9 cellular contexts compared by ENCODE assay signal in the genomic region with DNA sequence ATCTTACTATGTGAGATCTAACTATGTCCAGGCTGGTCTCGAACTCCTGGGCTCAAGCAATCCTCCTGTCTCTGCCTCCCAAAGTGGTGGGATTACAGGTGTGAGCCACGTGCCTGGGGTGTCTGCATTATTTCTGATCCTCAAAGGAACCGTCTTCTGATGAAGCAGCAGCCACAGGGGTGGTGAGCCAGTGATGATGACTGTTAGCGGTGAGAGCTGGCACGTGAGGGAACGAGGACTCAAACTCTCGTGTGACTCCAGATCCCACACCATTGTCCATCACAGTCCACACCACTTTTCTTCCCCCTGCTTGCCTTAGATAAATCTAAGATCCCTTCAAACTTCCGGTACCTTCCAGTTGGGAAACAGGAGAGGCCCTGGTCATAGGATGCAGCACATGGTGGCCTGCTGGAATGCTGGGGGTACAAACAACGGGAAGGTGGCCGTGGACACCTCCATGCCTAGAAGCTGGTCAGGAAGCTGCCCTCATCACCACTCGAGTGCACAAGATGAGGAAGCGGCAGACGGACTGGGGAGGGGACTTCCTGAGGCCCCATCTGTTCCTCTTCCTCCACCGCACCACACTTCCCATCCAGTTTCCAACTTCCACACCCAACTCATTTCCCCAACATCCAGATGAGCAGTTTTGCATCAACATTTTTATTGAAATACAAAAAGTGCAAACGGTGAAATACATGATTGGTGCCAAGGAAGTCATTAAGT. TPM values are rescaled to one million over a fixed set of nuclear protein-coding genes. Genes with fewer than 3 reads are reported as not detected.
DNase-seq lines count a peak whose midpoint lies in the region; ATAC-seq and TF ChIP-seq lines count a peak whose summit lies in the region.
"Had no signal": no experiment of that assay in that cellular context is flagged by ENCODE, and none has a peak within 500 bp of the region (broad histone marks: within the 10 kb centered on the region; RNA-seq: fewer than 3 reads in every experiment).

No MANE protein-coding gene starts in this region.

- no peak for ATAC-seq in CD4-positive, CD25-positive, alpha-beta regulatory T cell (ENCODE audit: low read depth in 2 of 2)
- no peak for ATAC-seq in natural killer cell treated with Interleukin-12 subunit alpha and Interleukin-12 subunit beta and Interleukin-15 and Interleukin-18, amount 100 ng/mL, for 72 hours
- no peak for ATAC-seq in HG02970 (IDR thresholded peaks at IDR 0.05; ENCODE audit: low FRiP score, unreplicated experiment)

- H3K4me2 ChIP-seq in SK-N-SH, result no peak overlapping the region

- no peaks in the 10 kb centered on the region for H3K9me2 ChIP-seq in SK-N-SH

- 93% methylated on average over 15 of the region's 15 CpGs for WGBS in SK-N-SH (ENCODE audit: low lambda C conversion rate)

- POLR2A ChIA-PET in SK-N-SH (lab: Yijun Ruan, JAX), result no interaction called here

- peaks cover 4% of the 10 kb centered on the region for H3F3A ChIP-seq in SK-N-SH (replicated peaks; ENCODE audit: insufficient read depth)

- H2AFZ ChIP-seq in SK-N-SH (ENCODE audit: low read depth), result no peak overlapping the region

- H3K4me3 ChIP-seq in CD4-positive, CD25-positive, alpha-beta regulatory T cell (ENCODE audit: low read depth, low read length), result no peak overlapping the region
- no peak overlapping the region for H3K4me3 ChIP-seq in SK-N-SH (ENCODE audit: low read depth in 2 of 2, low read length in 1 of 2)

- no peaks in the 10 kb centered on the region for H3K27me3 ChIP-seq in CD4-positive, CD25-positive, alpha-beta regulatory T cell (ENCODE audit: control insufficient read depth, insufficient read depth, low read length)
- no peaks in the 10 kb centered on the region for H3K27me3 ChIP-seq in SK-N-SH (ENCODE audit: insufficient read depth)

- no peak for TF ChIP-seq EP300 in SK-N-SH (IDR thresholded peaks at IDR 0.05; ENCODE audit: borderline replicate concordance in 1 of 2, low read depth in 1 of 2, low read length in 1 of 2)

- CTCF ChIA-PET in SK-N-SH (lab: Yijun Ruan, JAX), result no interaction called here

- no peak for DNase-seq in CD4-positive, CD25-positive, alpha-beta regulatory T cell
- DNase-seq in NOMO-1 (lab: John Stamatoyannopoulos, UW; ENCODE audit: unreplicated experiment in 2 of 2) (peak; percentile 55 to 57), SK-N-SH (no peak), SHP77 treated with DMSO at 0.1 percent for 48 hours (lab: John Stamatoyannopoulos, UW) (no peak), NCI-H2081 treated with DMSO at 0.1 percent for 48 hours (lab: John Stamatoyannopoulos, UW) (no peak)
- no peak for DNase-seq in natural killer cell treated with Interleukin-12 subunit alpha and Interleukin-12 subunit beta and Interleukin-15 and Interleukin-18, amount 100 ng/mL, for 72 hours (ENCODE audit: low spot score)
- DNase-seq: NCI-H1436 treated with DMSO at 0.1 percent for 48 hours had no signal

- H3K36me3 ChIP-seq in CD4-positive, CD25-positive, alpha-beta regulatory T cell (ENCODE audit: control insufficient read depth, insufficient read depth, low read length), result peaks cover 71% of the 10 kb centered on the region
- peaks cover 19 to 64% of the 10 kb centered on the region in 2 experiments for H3K36me3 ChIP-seq in SK-N-SH (replicated peaks in 1 of 2; ENCODE audit: control insufficient read depth in 1 of 2, insufficient read depth in 2 of 2, low read length in 1 of 2)

- H3K27ac Mint-ChIP-seq in CD4-positive, CD25-positive, alpha-beta regulatory T cell, result peak overlapping the region; percentile 14 to 84 (median 82)
- H3K27ac Mint-ChIP-seq in dendritic cell treated with granulocyte-macrophage colony-stimulating factor and Interleukin-4, amounts not matched to agents 40 ng/mL and 50 ng/mL, for 4 days, result peak overlapping the region; percentile 47
- peak overlapping the region; percentile 35 to 61 for H3K27ac Mint-ChIP-seq in natural killer cell treated with Interleukin-12 subunit alpha and Interleukin-12 subunit beta and Interleukin-15 and Interleukin-18, amount 100 ng/mL, for 72 hours

- peaks cover 11 to 46% (median 23%) of the 10 kb centered on the region in 4 donors for H3K4me1 Mint-ChIP-seq in CD4-positive, CD25-positive, alpha-beta regulatory T cell
- peaks cover 61% of the 10 kb centered on the region for H3K4me1 Mint-ChIP-seq in dendritic cell treated with granulocyte-macrophage colony-stimulating factor and Interleukin-4, amounts not matched to agents 40 ng/mL and 50 ng/mL, for 4 days (ENCODE audit: low read depth)
- peaks cover 25 to 39% of the 10 kb centered on the region in 2 donors for H3K4me1 Mint-ChIP-seq in natural killer cell treated with Interleukin-12 subunit alpha and Interleukin-12 subunit beta and Interleukin-15 and Interleukin-18, amount 100 ng/mL, for 72 hours (ENCODE audit: low read depth in 2 of 2)

- H4K20me1 ChIP-seq in SK-N-SH (ENCODE audit: insufficient read depth), result no peaks in the 10 kb centered on the region

- H3K4me1 ChIP-seq in CD4-positive, CD25-positive, alpha-beta regulatory T cell (ENCODE audit: control insufficient read depth, insufficient read depth, low read length, poor library complexity, severe bottlenecking), result peaks cover 38% of the 10 kb centered on the region
- peaks cover 0 to 15% of the 10 kb centered on the region in 2 experiments; a peak in 1 of 4 replicates for H3K4me1 ChIP-seq in SK-N-SH (ENCODE audit: control insufficient read depth in 1 of 2, insufficient read depth in 2 of 2, low read depth in 1 of 2, low read length in 1 of 2)

- no peaks in the 10 kb centered on the region for H3K79me2 ChIP-seq in SK-N-SH (ENCODE audit: insufficient read depth)

- no peak for TF ChIP-seq RAD21 in SK-N-SH (IDR thresholded peaks at IDR 0.05; ENCODE audit: low read length)

- no peak overlapping the region for H3K9ac ChIP-seq in SK-N-SH

- no peaks in the 10 kb centered on the region for H3K9me3 ChIP-seq in CD4-positive, CD25-positive, alpha-beta regulatory T cell (ENCODE audit: control insufficient read depth in 2 of 2, low read length in 2 of 2)
- no peaks in the 10 kb centered on the region for H3K9me3 ChIP-seq in SK-N-SH

- H3K4me3 Mint-ChIP-seq in CD4-positive, CD25-positive, alpha-beta regulatory T cell, result peak overlapping the region in 1 of 4 donors; percentile 31
- H3K4me3 Mint-ChIP-seq in dendritic cell treated with granulocyte-macrophage colony-stimulating factor and Interleukin-4, amounts not matched to agents 40 ng/mL and 50 ng/mL, for 4 days, result no peak overlapping the region
- H3K4me3 Mint-ChIP-seq in natural killer cell treated with Interleukin-12 subunit alpha and Interleukin-12 subunit beta and Interleukin-15 and Interleukin-18, amount 100 ng/mL, for 72 hours, result no peak overlapping the region

- H3K27ac ChIP-seq in CD4-positive, CD25-positive, alpha-beta regulatory T cell (ENCODE audit: insufficient read depth, low read length, poor library complexity, severe bottlenecking), result no peak overlapping the region
- no peak overlapping the region for H3K27ac ChIP-seq in SK-N-SH (ENCODE audit: low read depth in 2 of 2, low read length in 1 of 2)

- peaks cover 0 to 2% (median 0%) of the 10 kb centered on the region in 7 donors for H3K9me3 Mint-ChIP-seq in CD4-positive, CD25-positive, alpha-beta regulatory T cell
- H3K9me3 Mint-ChIP-seq in dendritic cell treated with granulocyte-macrophage colony-stimulating factor and Interleukin-4, amounts not matched to agents 40 ng/mL and 50 ng/mL, for 4 days, result peaks cover 8% of the 10 kb centered on the region
- H3K9me3 Mint-ChIP-seq in natural killer cell treated with Interleukin-12 subunit alpha and Interleukin-12 subunit beta and Interleukin-15 and Interleukin-18, amount 100 ng/mL, for 72 hours, result no peaks in the 10 kb centered on the region

- H3K36me3 Mint-ChIP-seq in CD4-positive, CD25-positive, alpha-beta regulatory T cell, result peaks cover 33% of the 10 kb centered on the region
- H3K36me3 Mint-ChIP-seq in dendritic cell treated with granulocyte-macrophage colony-stimulating factor and Interleukin-4, amounts not matched to agents 40 ng/mL and 50 ng/mL, for 4 days (ENCODE audit: low read depth), result peaks cover 83% of the 10 kb centered on the region
- peaks cover 4% of the 10 kb centered on the region for H3K36me3 Mint-ChIP-seq in natural killer cell treated with Interleukin-12 subunit alpha and Interleukin-12 subunit beta and Interleukin-15 and Interleukin-18, amount 100 ng/mL, for 72 hours

- H3K27me3 Mint-ChIP-seq in CD4-positive, CD25-positive, alpha-beta regulatory T cell, result no peaks in the 10 kb centered on the region
- no peaks in the 10 kb centered on the region for H3K27me3 Mint-ChIP-seq in dendritic cell treated with granulocyte-macrophage colony-stimulating factor and Interleukin-4, amounts not matched to agents 40 ng/mL and 50 ng/mL, for 4 days
- no peaks in the 10 kb centered on the region for H3K27me3 Mint-ChIP-seq in natural killer cell treated with Interleukin-12 subunit alpha and Interleukin-12 subunit beta and Interleukin-15 and Interleukin-18, amount 100 ng/mL, for 72 hours

- intact Hi-C loops in dendritic cell treated with granulocyte-macrophage colony-stimulating factor and Interleukin-4, amounts not matched to agents 40 ng/mL and 50 ng/mL, for 4 days (cut with micrococcal nuclease), result no loop called here

- no peak for TF ChIP-seq CTCF in SK-N-SH (IDR thresholded peaks at IDR 0.05)

RNA-seq across cellular contexts. Expression of a gene that starts 23.8 kb away (rescaled TPM):
- total RNA-seq in CD4-positive, CD25-positive, alpha-beta regulatory T cell, result 72.5 TPM
- 10 to 100 TPM; 46.6 to 63.6 (median 51.1) TPM for polyA plus RNA-seq in CD4-positive, CD25-positive, alpha-beta regulatory T cell
- 10 to 100 TPM; 66.6 to 68.9 TPM for total RNA-seq in natural killer cell treated with Interleukin-12 subunit alpha and Interleukin-12 subunit beta and Interleukin-15 and Interleukin-18, amount 100 ng/mL, for 72 hours
- polyA plus RNA-seq in SK-N-SH (2012; rRNA removed), result 21.3 and 27.1 TPM in 2 replicates
- 15.1 and 19.6 TPM in 2 replicates for polyA plus RNA-seq in SK-N-SH (2012; cell fraction: cytosol; rRNA removed)
- 40.7 and 43.0 TPM in 2 replicates for polyA plus RNA-seq in SK-N-SH (2012; cell fraction: nucleus; rRNA removed)

RNA-seq across cellular contexts. Expression of a gene that starts 24.2 kb away (rescaled TPM):
- 12.4 TPM for total RNA-seq in CD4-positive, CD25-positive, alpha-beta regulatory T cell
- polyA plus RNA-seq in CD4-positive, CD25-positive, alpha-beta regulatory T cell, result 10 to 100 TPM in 1 of 4 donors, 1 to 10 TPM in 3; 6.3 to 12.9 (median 8.0) TPM
- total RNA-seq in natural killer cell treated with Interleukin-12 subunit alpha and Interleukin-12 subunit beta and Interleukin-15 and Interleukin-18, amount 100 ng/mL, for 72 hours, result 10 to 100 TPM; 14.4 to 15.0 TPM
- 5.9 and 7.1 TPM in 2 replicates for polyA plus RNA-seq in SK-N-SH (2012; rRNA removed)
- polyA plus RNA-seq in SK-N-SH (2012; cell fraction: cytosol; rRNA removed), result 3.7 and 5.4 TPM in 2 replicates
- 19.3 and 23.1 TPM in 2 replicates for polyA plus RNA-seq in SK-N-SH (2012; cell fraction: nucleus; rRNA removed)

RNA-seq across cellular contexts. Expression of a gene that starts 42.4 kb away (rescaled TPM):
- not detected for total RNA-seq in CD4-positive, CD25-positive, alpha-beta regulatory T cell
- not detected for polyA plus RNA-seq in CD4-positive, CD25-positive, alpha-beta regulatory T cell
- under 1 TPM in 1 of 2 donors, not detected in 1; 0.17 TPM for total RNA-seq in natural killer cell treated with Interleukin-12 subunit alpha and Interleukin-12 subunit beta and Interleukin-15 and Interleukin-18, amount 100 ng/mL, for 72 hours
- polyA plus RNA-seq in SK-N-SH (2012; rRNA removed), result 0.07 TPM in 1 of 2 replicates, not detected in the other
- polyA plus RNA-seq in SK-N-SH (2012; cell fraction: cytosol; rRNA removed), result not detected in 2 replicates
- 0.04 TPM in 1 of 2 replicates, not detected in the other for polyA plus RNA-seq in SK-N-SH (2012; cell fraction: nucleus; rRNA removed)

RNA-seq across cellular contexts. Expression of a gene that starts 59.2 kb away (rescaled TPM):
- 135 TPM for total RNA-seq in CD4-positive, CD25-positive, alpha-beta regulatory T cell
- 10 to 100 TPM; 69.0 to 88.8 (median 76.8) TPM for polyA plus RNA-seq in CD4-positive, CD25-positive, alpha-beta regulatory T cell
- total RNA-seq in natural killer cell treated with Interleukin-12 subunit alpha and Interleukin-12 subunit beta and Interleukin-15 and Interleukin-18, amount 100 ng/mL, for 72 hours, result 10 to 100 TPM; 93.9 to 96.6 TPM
- polyA plus RNA-seq in SK-N-SH (2012; rRNA removed), result 39.4 and 52.8 TPM in 2 replicates
- polyA plus RNA-seq in SK-N-SH (2012; cell fraction: cytosol; rRNA removed), result 28.1 and 34.1 TPM in 2 replicates
- polyA plus RNA-seq in SK-N-SH (2012; cell fraction: nucleus; rRNA removed), result 65.1 and 87.3 TPM in 2 replicates

RNA-seq across cellular contexts. Expression of a gene that starts 59.6 kb away (rescaled TPM):
- 19.2 TPM for total RNA-seq in CD4-positive, CD25-positive, alpha-beta regulatory T cell
- polyA plus RNA-seq in CD4-positive, CD25-positive, alpha-beta regulatory T cell, result 10 to 100 TPM in 2 of 4 donors, 1 to 10 TPM in 2; 8.4 to 13.9 (median 9.4) TPM
- 1 to 10 TPM; 6.2 to 6.4 TPM for total RNA-seq in natural killer cell treated with Interleukin-12 subunit alpha and Interleukin-12 subunit beta and Interleukin-15 and Interleukin-18, amount 100 ng/mL, for 72 hours
- 2.4 and 3.3 TPM in 2 replicates for polyA plus RNA-seq in SK-N-SH (2012; rRNA removed)
- 2.7 and 3.3 TPM in 2 replicates for polyA plus RNA-seq in SK-N-SH (2012; cell fraction: cytosol; rRNA removed)
- 1.5 and 2.3 TPM in 2 replicates for polyA plus RNA-seq in SK-N-SH (2012; cell fraction: nucleus; rRNA removed)

Comparison
In these comparisons a context has a peak if more than half of its experiments do, and no peak if none do; other contexts are left out.
1. DNase-seq: peak in NOMO-1 (2 of 2); none in CD4-positive, CD25-positive, alpha-beta regulatory T cell (0 of 3), natural killer cell treated with Interleukin-12 subunit alpha and Interleukin-12 subunit beta and Interleukin-15 and Interleukin-18, amount 100 ng/mL, for 72 hours (single experiment), SK-N-SH (single experiment), SHP77 treated with DMSO at 0.1 percent for 48 hours (single experiment) and NCI-H2081 treated with DMSO at 0.1 percent for 48 hours (single experiment).
2. Peak in every context shown above with its lines, with median percentiles within 50 percentile points of each other: H3K27ac Mint-ChIP-seq.